Comparison of ENCODE assay signal across 10 cellular contexts in genomic region chr11:110026823-110027626, GRCh38.
DNase-seq lines count a peak whose midpoint lies in the region; ATAC-seq and TF ChIP-seq lines count a peak whose summit lies in the region.
"Had no signal": no experiment of that assay in that cellular context is flagged by ENCODE, and none has a peak within 500 bp of the region (broad histone marks: within the 10 kb centered on the region; RNA-seq: fewer than 3 reads in every experiment).

No MANE protein-coding gene starts in this region.

- peak overlapping the region; percentile 70 for H3K4me2 ChIP-seq in BLaER1

- no peak for TF ChIP-seq CTCF in nephron progenitor cell (IDR thresholded peaks at IDR 0.05)

- peaks cover 24% of the 10 kb centered on the region for H3K9me3 ChIP-seq in BLaER1

- peaks cover 1% of the 10 kb centered on the region for H3K36me3 Mint-ChIP-seq in central memory CD8-positive, alpha-beta T cell (ENCODE audit: insufficient read depth)
- H3K36me3 Mint-ChIP-seq in nephron progenitor cell (ENCODE audit: low read depth) = no peaks in the 10 kb centered on the region

- H3K36me3 ChIP-seq in BLaER1 = no peaks in the 10 kb centered on the region

- peak; percentile 94 for ATAC-seq in GM19438 (IDR thresholded peaks at IDR 0.05; ENCODE audit: low read depth, unreplicated experiment)
- peak; percentile 82 for ATAC-seq in HG03280 (IDR thresholded peaks at IDR 0.05; ENCODE audit: unreplicated experiment)
- peak; percentile 52 for ATAC-seq in central memory CD8-positive, alpha-beta T cell (replicated peaks; ENCODE audit: extremely low read depth, poor library complexity, severe bottlenecking)
- ATAC-seq: Panc1 had no signal

- no peak overlapping the region for H3K9ac ChIP-seq in BLaER1

- peak overlapping the region; percentile 10; the same call in 1 of the 2 replicates for H3K27ac ChIP-seq in BLaER1

- no peaks in the 10 kb centered on the region for H3K4me1 Mint-ChIP-seq in central memory CD8-positive, alpha-beta T cell
- H3K4me1 Mint-ChIP-seq in nephron progenitor cell = peaks cover 19% of the 10 kb centered on the region

- H3K9me3 Mint-ChIP-seq in central memory CD8-positive, alpha-beta T cell = no peaks in the 10 kb centered on the region
- H3K9me3 Mint-ChIP-seq in nephron progenitor cell = no peaks in the 10 kb centered on the region
- H3K9me3 Mint-ChIP-seq: CD4-positive, alpha-beta T cell had no signal

- DNase-seq in central memory CD8-positive, alpha-beta T cell (ENCODE audit: low spot score in 2 of 2) = no peak
- DNase-seq in NCI-H1694 (lab: John Stamatoyannopoulos, UW) (no peak), GM03348 (ENCODE audit: low spot score) (no peak), nephron progenitor cell (no peak)
- DNase-seq in activated CD4-positive, alpha-beta T cell treated with anti-CD3 and anti-CD28 coated beads for 1 hour = no peak
- DNase-seq: CD4-positive, alpha-beta T cell had no signal

- H3K27ac Mint-ChIP-seq in central memory CD8-positive, alpha-beta T cell (ENCODE audit: low read depth) = no peak overlapping the region
- no peak overlapping the region for H3K27ac Mint-ChIP-seq in nephron progenitor cell
- H3K27ac Mint-ChIP-seq: CD4-positive, alpha-beta T cell had no signal

- H3K27me3 ChIP-seq in BLaER1 = no peaks in the 10 kb centered on the region

- H4K20me1 ChIP-seq in BLaER1 = no peaks in the 10 kb centered on the region

- H3K4me3 ChIP-seq in BLaER1 = no peak overlapping the region; the same call in 1 of the 2 replicates

- no peaks in the 10 kb centered on the region for H3K27me3 Mint-ChIP-seq in central memory CD8-positive, alpha-beta T cell
- peaks cover 11% of the 10 kb centered on the region for H3K27me3 Mint-ChIP-seq in nephron progenitor cell (ENCODE audit: low read depth, poor library complexity)
- H3K27me3 Mint-ChIP-seq: CD4-positive, alpha-beta T cell had no signal

- H3K4me3 Mint-ChIP-seq in central memory CD8-positive, alpha-beta T cell = no peak overlapping the region
- no peak overlapping the region for H3K4me3 Mint-ChIP-seq in nephron progenitor cell
- H3K4me3 Mint-ChIP-seq: CD4-positive, alpha-beta T cell had no signal

- peaks cover 37% of the 10 kb centered on the region for H3K4me1 ChIP-seq in BLaER1
